In the genomic region with DNA sequence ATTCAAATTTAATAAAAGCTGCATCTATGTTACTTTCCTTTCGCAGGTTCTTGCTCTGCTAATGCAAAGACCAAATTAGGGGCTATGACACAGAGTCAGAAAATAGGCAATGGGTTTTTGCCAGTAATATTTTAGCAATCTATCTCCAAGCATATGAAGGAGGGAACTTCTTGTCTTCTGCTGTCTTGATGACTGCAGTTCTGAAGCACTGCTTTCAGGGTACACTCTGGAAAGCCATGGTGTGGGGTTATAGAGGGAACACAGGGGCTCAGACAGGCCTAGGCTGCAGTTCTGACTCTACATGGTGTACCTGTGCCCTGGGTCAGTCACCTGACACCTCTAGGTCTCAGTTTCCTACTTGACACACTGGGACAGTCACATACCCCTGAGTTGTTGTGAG, we compare ENCODE assay signal across 28 cellular contexts.
"Had no signal": no experiment of that assay in that cellular context is flagged by ENCODE, and none has a peak within 500 bp of the region (broad histone marks: within the 10 kb centered on the region; RNA-seq: fewer than 3 reads in every experiment).

No MANE protein-coding gene starts in this region.

- H3K27me3 Mint-ChIP-seq: activated naive CD8-positive, alpha-beta T cell had no signal

- H3K4me3 ChIP-seq: esophagus squamous epithelium had no signal

- ATAC-seq: activated CD4-positive, CD25-positive, alpha-beta regulatory T cell treated with anti-CD3 and anti-CD28 coated beads, Interleukin-2, amount 50 U/mL, for 24 hours; activated CD8-positive, alpha-beta T cell treated with anti-CD3 and anti-CD28 coated beads for 36 hours; activated T-cell treated with anti-CD3 and anti-CD28 coated beads, Interleukin-2, amount 50 U/mL, for 4 hours; activated T-helper 17 cell treated with anti-CD3 and anti-CD28 coated beads, Interleukin-2, amount 50 U/mL, for 72 hours; effector memory CD8-positive, alpha-beta T cell; T-helper 17 cell had no signal

- H3K9me3 Mint-ChIP-seq: activated B cell treated with CpG ODN at 0.5 μM for 24 hours; activated CD8-positive, alpha-beta T cell treated with anti-CD3 and anti-CD28 coated beads for 36 hours; activated T-cell treated with anti-CD3 and anti-CD28 coated beads, Interleukin-2, amount 50 U/mL, for 4 hours; activated T-helper 17 cell treated with anti-CD3 and anti-CD28 coated beads, Interleukin-2, amount 50 U/mL, for 72 hours; effector memory CD8-positive, alpha-beta T cell; T-helper 2 cell treated with Interferon-gamma antibody and Interleukin-4, amounts not matched to agents 5 μg/mL and 100 μg/mL, for 36 hours had no signal

- H3K4me3 Mint-ChIP-seq: activated B cell treated with CpG ODN at 0.5 μM for 24 hours; activated CD8-positive, alpha-beta T cell treated with anti-CD3 and anti-CD28 coated beads for 36 hours; activated naive CD8-positive, alpha-beta T cell; activated T-cell treated with anti-CD3 and anti-CD28 coated beads, Interleukin-2, amount 50 U/mL, for 4 hours; activated T-helper 17 cell treated with anti-CD3 and anti-CD28 coated beads, Interleukin-2, amount 50 U/mL, for 72 hours; effector memory CD8-positive, alpha-beta T cell; T-helper 17 cell; T-helper 2 cell treated with Interferon-gamma antibody and Interleukin-4, amounts not matched to agents 5 μg/mL and 100 μg/mL, for 36 hours had no signal

- H3K36me3 ChIP-seq: esophagus squamous epithelium, WERI-Rb-1 had no signal

- H3K9me3 ChIP-seq: esophagus squamous epithelium had no signal

- H3K27me3 ChIP-seq: esophagus squamous epithelium had no signal

- H3K4me1 Mint-ChIP-seq: activated B cell treated with CpG ODN at 0.5 μM for 24 hours; activated T-helper 17 cell treated with anti-CD3 and anti-CD28 coated beads, Interleukin-2, amount 50 U/mL, for 72 hours had no signal

- H3K36me3 Mint-ChIP-seq: activated naive CD8-positive, alpha-beta T cell had no signal

- H3K27ac ChIP-seq: WERI-Rb-1 had no signal

- DNase-seq: activated B cell treated with CpG ODN at 0.5 μM for 24 hours; activated CD4-positive, alpha-beta T cell treated with anti-CD3 and anti-CD28 coated beads for 48 hours; activated CD4-positive, alpha-beta T cell treated with anti-CD3 and anti-CD28 coated beads, Interleukin-2, amount 50 U/mL, for 1 hour; activated CD4-positive, alpha-beta T cell treated with anti-CD3 and anti-CD28 coated beads, Interleukin-2, amount 50 U/mL, for 48 hours; activated CD8-positive, alpha-beta memory T cell treated with anti-CD3 and anti-CD28 coated beads for 24 hours; activated CD8-positive, alpha-beta T cell treated with anti-CD3 and anti-CD28 coated beads for 36 hours; activated effector memory CD4-positive, alpha-beta T cell treated with Interleukin-2 at 50 U/mL for 16 hours; activated gamma-delta T cell treated with Interleukin-2 at 50 U/mL for 16 hours; activated naive CD4-positive, alpha-beta T cell treated with anti-CD3 and anti-CD28 coated beads, Interleukin-2, amount 50 U/mL, for 16 hours; activated naive CD4-positive, alpha-beta T cell treated with Interleukin-2 at 50 U/mL for 16 hours; activated T-cell treated with anti-CD3 and anti-CD28 coated beads, Interleukin-2, amount 50 U/mL, for 4 hours; amniotic stem cell; anterior cingulate cortex; caudate nucleus; cortex of kidney; dermis blood vessel endothelial cell; effector CD4-positive, alpha-beta T cell; effector memory CD8-positive, alpha-beta T cell; erythroblast; esophagus squamous epithelium; T-helper 1 cell; T-helper 17 cell; T1000; WERI-Rb-1 had no signal

- H3K27ac Mint-ChIP-seq: activated B cell treated with CpG ODN at 0.5 μM for 24 hours; activated CD8-positive, alpha-beta T cell treated with anti-CD3 and anti-CD28 coated beads for 36 hours; activated naive CD8-positive, alpha-beta T cell; activated T-helper 17 cell treated with anti-CD3 and anti-CD28 coated beads, Interleukin-2, amount 50 U/mL, for 72 hours; effector memory CD8-positive, alpha-beta T cell; T-helper 17 cell; T-helper 2 cell treated with Interferon-gamma antibody and Interleukin-4, amounts not matched to agents 5 μg/mL and 100 μg/mL, for 36 hours had no signal
